11 cellular contexts compared by ENCODE assay signal in genomic region chr10:102812213-102812876, GRCh38. TPM values are rescaled to one million over a fixed set of nuclear protein-coding genes. Genes with fewer than 3 reads are reported as not detected.
DNase-seq lines count a peak whose midpoint lies in the region; ATAC-seq and TF ChIP-seq lines count a peak whose summit lies in the region.
"Had no signal": no experiment of that assay in that cellular context is flagged by ENCODE, and none has a peak within 500 bp of the region (broad histone marks: within the 10 kb centered on the region; RNA-seq: fewer than 3 reads in every experiment).

No MANE protein-coding gene starts in this region.

- CTCF ChIA-PET in CD8-positive, alpha-beta memory T cell (lab: Charles Lee), result no interaction called here
- CTCF ChIA-PET in SK-N-SH (lab: Yijun Ruan, JAX), result interaction anchor here (0.9 kb wide), 2 partner anchors 20 to 521 kb away, joined by 3 to 4 read pairs; no protein-coding TSS in a partner anchor

- no peak overlapping the region for H3K27ac ChIP-seq in CD8-positive, alpha-beta memory T cell (ENCODE audit: low read depth, low read length)
- no peak overlapping the region for H3K27ac ChIP-seq in SK-N-SH (ENCODE audit: low read depth in 2 of 2, low read length in 1 of 2)
- H3K27ac ChIP-seq: neural progenitor cell had no signal

- no peak overlapping the region for H2AFZ ChIP-seq in SK-N-SH (ENCODE audit: low read depth)
- H2AFZ ChIP-seq: neural progenitor cell had no signal

- H3K4me2 ChIP-seq in SK-N-SH, result no peak overlapping the region
- H3K4me2 ChIP-seq: neural progenitor cell had no signal

- H3K79me2 ChIP-seq in SK-N-SH (ENCODE audit: insufficient read depth), result peaks cover 3% of the 10 kb centered on the region; the same call in 1 of the 2 replicates

- no peak for TF ChIP-seq EP300 in SK-N-SH (IDR thresholded peaks at IDR 0.05; ENCODE audit: borderline replicate concordance in 1 of 2, low read depth in 1 of 2, low read length in 1 of 2)

- peak in 1 of 5 donors; percentile 8 for DNase-seq in CD8-positive, alpha-beta memory T cell
- peak; percentile 15 for DNase-seq in M059J (ENCODE audit: low read depth)
- no peak for DNase-seq in natural killer cell treated with Interleukin-12 subunit alpha and Interleukin-12 subunit beta and Interleukin-15 and Interleukin-18, amount 100 ng/mL, for 72 hours (ENCODE audit: low spot score)
- DNase-seq in GOT3 (lab: John Stamatoyannopoulos, UW), result no peak
- no peak for DNase-seq in SK-N-SH
- no peak for DNase-seq in GM10266 (ENCODE audit: extremely low spot score)
- DNase-seq: cortex of kidney had no signal

- TF ChIP-seq CTCF in SK-N-SH (IDR thresholded peaks at IDR 0.05) (no peak), GM10266 (IDR thresholded peaks at IDR 0.05; ENCODE audit: control insufficient read depth, insufficient read depth, low read depth, missing control alignments) (no peak)

- peaks cover 8 to 15% (median 9%) of the 10 kb centered on the region in 3 donors for H3K4me1 Mint-ChIP-seq in CD8-positive, alpha-beta memory T cell
- H3K4me1 Mint-ChIP-seq in activated T-helper 17 cell treated with anti-CD3 and anti-CD28 coated beads, Interleukin-2, amount 50 U/mL, for 72 hours, result no peaks in the 10 kb centered on the region
- H3K4me1 Mint-ChIP-seq in natural killer cell treated with Interleukin-12 subunit alpha and Interleukin-12 subunit beta and Interleukin-15 and Interleukin-18, amount 100 ng/mL, for 72 hours (ENCODE audit: low read depth in 2 of 2), result peaks cover 26 to 41% of the 10 kb centered on the region in 2 donors

- ATAC-seq in activated T-helper 17 cell treated with anti-CD3 and anti-CD28 coated beads, Interleukin-2, amount 50 U/mL, for 72 hours (replicated peaks), result no peak
- peak; percentile 47 to 52 for ATAC-seq in natural killer cell treated with Interleukin-12 subunit alpha and Interleukin-12 subunit beta and Interleukin-15 and Interleukin-18, amount 100 ng/mL, for 72 hours
- ATAC-seq in GM18868 (IDR thresholded peaks at IDR 0.05; ENCODE audit: unreplicated experiment), result no peak

- H3K27me3 Mint-ChIP-seq in CD8-positive, alpha-beta memory T cell, result no peaks in the 10 kb centered on the region
- no peaks in the 10 kb centered on the region for H3K27me3 Mint-ChIP-seq in activated T-helper 17 cell treated with anti-CD3 and anti-CD28 coated beads, Interleukin-2, amount 50 U/mL, for 72 hours
- H3K27me3 Mint-ChIP-seq in natural killer cell treated with Interleukin-12 subunit alpha and Interleukin-12 subunit beta and Interleukin-15 and Interleukin-18, amount 100 ng/mL, for 72 hours, result no peaks in the 10 kb centered on the region

- no peak overlapping the region for H3K4me3 ChIP-seq in CD8-positive, alpha-beta memory T cell (ENCODE audit: low read length)
- H3K4me3 ChIP-seq in SK-N-SH (ENCODE audit: low read depth in 2 of 2, low read length in 1 of 2), result no peak overlapping the region
- H3K4me3 ChIP-seq: neural progenitor cell had no signal

- peaks cover 0 to 70% (median 7%) of the 10 kb centered on the region in 3 donors for H3K36me3 Mint-ChIP-seq in CD8-positive, alpha-beta memory T cell
- peaks cover 72% of the 10 kb centered on the region for H3K36me3 Mint-ChIP-seq in activated T-helper 17 cell treated with anti-CD3 and anti-CD28 coated beads, Interleukin-2, amount 50 U/mL, for 72 hours (ENCODE audit: low read depth)
- no peaks in the 10 kb centered on the region for H3K36me3 Mint-ChIP-seq in natural killer cell treated with Interleukin-12 subunit alpha and Interleukin-12 subunit beta and Interleukin-15 and Interleukin-18, amount 100 ng/mL, for 72 hours

- H3K36me3 ChIP-seq in CD8-positive, alpha-beta memory T cell (ENCODE audit: insufficient read depth, low read length), result peaks cover 18% of the 10 kb centered on the region
- H3K36me3 ChIP-seq in SK-N-SH (replicated peaks in 1 of 2; ENCODE audit: control insufficient read depth in 1 of 2, insufficient read depth in 2 of 2, low read length in 1 of 2), result peaks cover 16 to 39% of the 10 kb centered on the region in 2 experiments
- H3K36me3 ChIP-seq: neural progenitor cell had no signal

- 97% methylated on average over 7 of the region's 9 CpGs for WGBS in SK-N-SH (ENCODE audit: low lambda C conversion rate)

- H3K9ac ChIP-seq in SK-N-SH, result no peak overlapping the region
- H3K9ac ChIP-seq: neural progenitor cell had no signal

- TF ChIP-seq RAD21 in SK-N-SH (IDR thresholded peaks at IDR 0.05; ENCODE audit: low read length), result no peak

- H4K20me1 ChIP-seq in SK-N-SH (ENCODE audit: insufficient read depth), result no peaks in the 10 kb centered on the region

- H3F3A ChIP-seq in SK-N-SH (replicated peaks; ENCODE audit: insufficient read depth), result peaks cover 18% of the 10 kb centered on the region

- no peak overlapping the region for H3K4me3 Mint-ChIP-seq in CD8-positive, alpha-beta memory T cell
- no peak overlapping the region for H3K4me3 Mint-ChIP-seq in activated T-helper 17 cell treated with anti-CD3 and anti-CD28 coated beads, Interleukin-2, amount 50 U/mL, for 72 hours
- peak overlapping the region; percentile 47 for H3K4me3 Mint-ChIP-seq in natural killer cell treated with Interleukin-12 subunit alpha and Interleukin-12 subunit beta and Interleukin-15 and Interleukin-18, amount 100 ng/mL, for 72 hours
- H3K4me3 Mint-ChIP-seq: neural progenitor cell had no signal

- no peaks in the 10 kb centered on the region for H3K9me3 ChIP-seq in CD8-positive, alpha-beta memory T cell (ENCODE audit: low read length)
- H3K9me3 ChIP-seq in SK-N-SH, result no peaks in the 10 kb centered on the region

- no peaks in the 10 kb centered on the region for H3K27me3 ChIP-seq in CD8-positive, alpha-beta memory T cell (ENCODE audit: insufficient read depth, low read length, poor library complexity, severe bottlenecking)
- H3K27me3 ChIP-seq in SK-N-SH (ENCODE audit: insufficient read depth), result no peaks in the 10 kb centered on the region
- H3K27me3 ChIP-seq: neural progenitor cell had no signal

- peaks cover 8% of the 10 kb centered on the region for H3K4me1 ChIP-seq in CD8-positive, alpha-beta memory T cell (ENCODE audit: insufficient read depth, low read length)
- H3K4me1 ChIP-seq in SK-N-SH (ENCODE audit: control insufficient read depth in 1 of 2, insufficient read depth in 2 of 2, low read depth in 1 of 2, low read length in 1 of 2), result peaks cover 0 to 8% of the 10 kb centered on the region in 2 experiments; a peak in 2 of 4 replicates

- H3K9me2 ChIP-seq in SK-N-SH, result no peaks in the 10 kb centered on the region

- H3K9me3 Mint-ChIP-seq in CD8-positive, alpha-beta memory T cell, result no peaks in the 10 kb centered on the region
- no peaks in the 10 kb centered on the region for H3K9me3 Mint-ChIP-seq in activated T-helper 17 cell treated with anti-CD3 and anti-CD28 coated beads, Interleukin-2, amount 50 U/mL, for 72 hours
- no peaks in the 10 kb centered on the region for H3K9me3 Mint-ChIP-seq in natural killer cell treated with Interleukin-12 subunit alpha and Interleukin-12 subunit beta and Interleukin-15 and Interleukin-18, amount 100 ng/mL, for 72 hours
- H3K9me3 Mint-ChIP-seq: neural progenitor cell had no signal

- POLR2A ChIA-PET in CD8-positive, alpha-beta memory T cell (lab: Charles Lee), result no interaction called here
- POLR2A ChIA-PET in SK-N-SH (lab: Yijun Ruan, JAX), result no interaction called here

- peak overlapping the region in 6 of 8 donors; percentile 46 to 86 (median 51) for H3K27ac Mint-ChIP-seq in CD8-positive, alpha-beta memory T cell
- peak overlapping the region; percentile 70 for H3K27ac Mint-ChIP-seq in activated T-helper 17 cell treated with anti-CD3 and anti-CD28 coated beads, Interleukin-2, amount 50 U/mL, for 72 hours
- peak overlapping the region; percentile 67 to 81 for H3K27ac Mint-ChIP-seq in natural killer cell treated with Interleukin-12 subunit alpha and Interleukin-12 subunit beta and Interleukin-15 and Interleukin-18, amount 100 ng/mL, for 72 hours
- H3K27ac Mint-ChIP-seq: neural progenitor cell had no signal

TF ChIP-seq in SK-N-SH, 30 proteins besides CTCF, POLR2A, EP300 and RAD21 (continues in another document):
- no peak for TF ChIP-seq USF2 (IDR thresholded peaks at IDR 0.05; ENCODE audit: borderline replicate concordance, low read depth, low read length)

RNA-seq across cellular contexts. Expression of gene CYP17A1, which starts 24.9 kb away (rescaled TPM):
- not detected for total RNA-seq in CD8-positive, alpha-beta memory T cell
- 0.13 TPM for polyA plus RNA-seq in CD8-positive, alpha-beta memory T cell
- not detected in 2 replicates for total RNA-seq in M059J (2014; rRNA removed; shearing (Covaris generic))
- not detected for total RNA-seq in activated T-helper 17 cell treated with anti-CD3 and anti-CD28 coated beads, Interleukin-2, amount 50 U/mL, for 72 hours
- not detected for total RNA-seq in natural killer cell treated with Interleukin-12 subunit alpha and Interleukin-12 subunit beta and Interleukin-15 and Interleukin-18, amount 100 ng/mL, for 72 hours
- not detected in 2 replicates for polyA plus RNA-seq in SK-N-SH (2012; rRNA removed)
- not detected in 2 replicates for polyA plus RNA-seq in SK-N-SH (2012; cell fraction: cytosol; rRNA removed)
- 0.04 TPM in 1 of 2 replicates, not detected in the other for polyA plus RNA-seq in SK-N-SH (2012; cell fraction: nucleus; rRNA removed)
- total RNA-seq: RPMI7951 had no signal

RNA-seq across cellular contexts. Expression of gene BORCS7, which starts 41.7 kb away (rescaled TPM):
- total RNA-seq in CD8-positive, alpha-beta memory T cell, result 10 to 100 TPM in 1 of 2 experiments, 1 to 10 TPM in 1; 9.8 to 11.3 TPM
- polyA plus RNA-seq in CD8-positive, alpha-beta memory T cell, result 39.2 TPM
- 8.7 and 16.7 TPM in 2 replicates for total RNA-seq in M059J (2014; rRNA removed; shearing (Covaris generic))
- total RNA-seq in activated T-helper 17 cell treated with anti-CD3 and anti-CD28 coated beads, Interleukin-2, amount 50 U/mL, for 72 hours, result 10 to 100 TPM; 10.2 to 11.5 TPM
- total RNA-seq in natural killer cell treated with Interleukin-12 subunit alpha and Interleukin-12 subunit beta and Interleukin-15 and Interleukin-18, amount 100 ng/mL, for 72 hours, result 1 to 10 TPM; 6.5 to 9.0 TPM
- polyA plus RNA-seq in SK-N-SH (2012; rRNA removed), result 42.7 and 45.4 TPM in 2 replicates
- polyA plus RNA-seq in SK-N-SH (2012; cell fraction: cytosol; rRNA removed), result 55.3 and 63.0 TPM in 2 replicates
- 12.8 and 19.2 TPM in 2 replicates for polyA plus RNA-seq in SK-N-SH (2012; cell fraction: nucleus; rRNA removed)

RNA-seq across cellular contexts. Expression of gene AS3MT, which starts 56.9 kb away (rescaled TPM):
- under 1 TPM in 1 of 2 experiments, not detected in 1; 0.44 TPM for total RNA-seq in CD8-positive, alpha-beta memory T cell
- not detected for polyA plus RNA-seq in CD8-positive, alpha-beta memory T cell
- 0.12 and 1.5 TPM in 2 replicates for total RNA-seq in M059J (2014; rRNA removed; shearing (Covaris generic))
- total RNA-seq in activated T-helper 17 cell treated with anti-CD3 and anti-CD28 coated beads, Interleukin-2, amount 50 U/mL, for 72 hours, result 1 to 10 TPM in 1 of 2 donors, not detected in 1; 1.6 TPM
- under 1 TPM in 1 of 2 donors, not detected in 1; 0.43 TPM for total RNA-seq in natural killer cell treated with Interleukin-12 subunit alpha and Interleukin-12 subunit beta and Interleukin-15 and Interleukin-18, amount 100 ng/mL, for 72 hours
- polyA plus RNA-seq in SK-N-SH (2012; rRNA removed), result 9.0 and 9.7 TPM in 2 replicates
- 12.0 and 14.0 TPM in 2 replicates for polyA plus RNA-seq in SK-N-SH (2012; cell fraction: cytosol; rRNA removed)
- polyA plus RNA-seq in SK-N-SH (2012; cell fraction: nucleus; rRNA removed), result 5.3 and 10.5 TPM in 2 replicates

Comparison
In these comparisons a context has a peak if more than half of its experiments do, and no peak if none do; other contexts are left out.
1. ATAC-seq: peak in natural killer cell treated with Interleukin-12 subunit alpha and Interleukin-12 subunit beta and Interleukin-15 and Interleukin-18, amount 100 ng/mL, for 72 hours (2 of 2); none in activated T-helper 17 cell treated with anti-CD3 and anti-CD28 coated beads, Interleukin-2, amount 50 U/mL, for 72 hours (single experiment) and GM18868 (single experiment).
2. Peak in every context shown above with its lines, with median percentiles within 50 percentile points of each other: H3K27ac Mint-ChIP-seq.